11 cellular contexts compared by ENCODE assay signal in genomic region chr1:21552715-21553114, GRCh38. TPM values are rescaled to one million over a fixed set of nuclear protein-coding genes. Genes with fewer than 3 reads are reported as not detected.
DNase-seq lines count a peak whose midpoint lies in the region; ATAC-seq and TF ChIP-seq lines count a peak whose summit lies in the region.
"Had no signal": no experiment of that assay in that cellular context is flagged by ENCODE, and none has a peak within 500 bp of the region (broad histone marks: within the 10 kb centered on the region; RNA-seq: fewer than 3 reads in every experiment).

No MANE protein-coding gene starts in this region.

- intact Hi-C loops in Right ventricle myocardium inferior (cut with DNase I) = no loop called here
- intact Hi-C loops in cardiac septum (cut with DNase I) = no loop called here
- intact Hi-C loops in heart left ventricle (cut with DNase I) = no loop called here
- intact Hi-C loops in gastrocnemius medialis (cut with DNase I; ENCODE audit: low total_unique reads) = no loop called here

- TF ChIP-seq CTCF in heart left ventricle (IDR thresholded peaks at IDR 0.05) (no peak), gastrocnemius medialis (IDR thresholded peaks at IDR 0.05 in 4 of 5, conservative IDR thresholded peaks at IDR 0.05 in 1 of 5) (no peak)

- H3K9me3 ChIP-seq in adipocyte (ENCODE audit: control insufficient read depth, low read length) (no peaks in the 10 kb centered on the region), heart left ventricle (no peaks in the 10 kb centered on the region), gastrocnemius medialis (no peaks in the 10 kb centered on the region)

- peaks cover 10% of the 10 kb centered on the region for H3K36me3 ChIP-seq in adipocyte (ENCODE audit: control insufficient read depth, insufficient read depth, low read length, severe bottlenecking)
- H3K36me3 ChIP-seq in heart left ventricle = no peaks in the 10 kb centered on the region
- no peaks in the 10 kb centered on the region for H3K36me3 ChIP-seq in gastrocnemius medialis

- peaks cover 16% of the 10 kb centered on the region for H3K4me1 ChIP-seq in adipocyte (ENCODE audit: control insufficient read depth, insufficient read depth, low read length)
- peaks cover 0 to 19% (median 11%) of the 10 kb centered on the region in 12 donors for H3K4me1 ChIP-seq in heart left ventricle
- no peaks in the 10 kb centered on the region for H3K4me1 ChIP-seq in gastrocnemius medialis
- H3K4me1 ChIP-seq: foreskin keratinocyte had no signal

- H3K4me3 ChIP-seq in adipocyte (ENCODE audit: low read length) (no peak overlapping the region), heart left ventricle (no peak overlapping the region), gastrocnemius medialis (no peak overlapping the region)
- H3K4me3 ChIP-seq: PC-9 had no signal

- H3K27me3 ChIP-seq in adipocyte (replicated peaks; ENCODE audit: control insufficient read depth, insufficient read depth, low read length) (peaks cover 2% of the 10 kb centered on the region), heart left ventricle (peaks cover 0 to 4% (median 0%) of the 10 kb centered on the region in 9 donors), gastrocnemius medialis (peaks cover 4 to 8% (median 7%) of the 10 kb centered on the region in 3 donors)

- ATAC-seq in Right ventricle myocardium inferior (peak; percentile 81), heart left ventricle (peak; percentile 81 to 88 (median 84)), HG03108 (IDR thresholded peaks at IDR 0.05; ENCODE audit: unreplicated experiment) (no peak), gastrocnemius medialis (no peak)
- ATAC-seq: foreskin keratinocyte had no signal

- TF ChIP-seq POLR2A in heart left ventricle (IDR thresholded peaks at IDR 0.05) (no peak), gastrocnemius medialis (IDR thresholded peaks at IDR 0.05) (no peak)

- in situ Hi-C loops in gastrocnemius medialis (cut with MboI; ENCODE audit: low sequenced_read_pairs in 4 of 4) = no loop called here

- no peak for DNase-seq in Right ventricle myocardium inferior (ENCODE audit: missing footprints)
- no peak for DNase-seq in cardiac septum (ENCODE audit: low spot score)
- peak; percentile 85 for DNase-seq in adipocyte (ENCODE audit: low read depth)
- peak in 1 of 5 donors; percentile 8 for DNase-seq in heart left ventricle
- DNase-seq in NCI-H774 (lab: John Stamatoyannopoulos, UW) = no peak
- no peak for DNase-seq in GOT3 (lab: John Stamatoyannopoulos, UW)
- no peak for DNase-seq in gastrocnemius medialis
- DNase-seq: activated CD4-positive, CD25-positive, alpha-beta regulatory T cell treated with anti-CD3 and anti-CD28 coated beads, Interleukin-2, amount 50 U/mL, for 72 hours had no signal

- 4 to 21% (median 12%) methylated on average over 1 of the region's 1 CpG for WGBS in heart left ventricle, 4 donors

- peak overlapping the region; percentile 47 for H3K9ac ChIP-seq in adipocyte (ENCODE audit: low read length)

- H3K27ac ChIP-seq in heart left ventricle (peak overlapping the region in 11 of 12 donors; percentile 1 to 81 (median 54)), gastrocnemius medialis (no peak overlapping the region)
- H3K27ac ChIP-seq: foreskin keratinocyte, PC-9 had no signal

RNA-seq across cellular contexts. Expression of gene ALPL, which starts 43.5 kb away (rescaled TPM):
- total RNA-seq in Right ventricle myocardium inferior (11.0 TPM), cardiac septum (20.3 TPM), heart left ventricle (10 to 100 TPM in 7 of 9 donors, 1 to 10 TPM in 2; 6.3 to 45.8 (median 12.3) TPM), gastrocnemius medialis (1 to 10 TPM in 3 of 4 donors, under 1 TPM in 1; 0.90 to 3.6 (median 2.2) TPM)
- 10 to 100 TPM in 1 of 2 donors, 1 to 10 TPM in 1; 8.7 to 17.8 TPM for polyA plus RNA-seq in heart left ventricle
- total RNA-seq: foreskin keratinocyte, PC-9 had no signal

Comparison
In these comparisons a context has a peak if more than half of its experiments do, and no peak if none do; other contexts are left out.
1. ATAC-seq: peak in Right ventricle myocardium inferior (single experiment) and heart left ventricle (4 of 4); none in HG03108 (single experiment) and gastrocnemius medialis (0 of 2).
2. H3K27ac ChIP-seq: peak in heart left ventricle (11 of 12); none in gastrocnemius medialis (0 of 4).